8 cellular contexts compared by ENCODE assay signal in genomic region chr18:1663879-1664705, GRCh38.
DNase-seq lines count a peak whose midpoint lies in the region; ATAC-seq, FAIRE-seq and TF ChIP-seq lines count a peak whose summit lies in the region.

No MANE protein-coding gene starts in this region.

- CTCF ChIA-PET in AG04449 (lab: Yijun Ruan, JAX) = no interaction called here

- no peaks in the 10 kb centered on the region for H3K27me3 Mint-ChIP-seq in endothelial cell (ENCODE audit: unreplicated experiment)

- no peak overlapping the region for H3K27ac ChIP-seq in neural cell (ENCODE audit: low read length)

- H3K36me3 Mint-ChIP-seq in endothelial cell (ENCODE audit: low read depth, unreplicated experiment) = no peaks in the 10 kb centered on the region

- H2AFZ ChIP-seq in neural cell (ENCODE audit: low read depth, low read length) = no peak overlapping the region

- DNase-seq in AG04449 (ENCODE audit: low read depth, low spot score) = no peak
- peak; percentile 8 for DNase-seq in RCC 7860 (ENCODE audit: low spot score)
- peak; percentile 75 for DNase-seq in endothelial cell (ENCODE audit: low spot score)
- DNase-seq in GM19238 (ENCODE audit: insufficient read length, low spot score) = no peak
- no peak for DNase-seq in SHP77 treated with DMSO at 0.1 percent for 48 hours (lab: John Stamatoyannopoulos, UW)

- H3F3A ChIP-seq in neural cell (ENCODE audit: insufficient read depth, low read length, poor library complexity, severe bottlenecking) = no peaks in the 10 kb centered on the region

- POLR2A ChIA-PET in AG04449 (lab: Yijun Ruan, JAX) = no interaction called here

- no peaks in the 10 kb centered on the region for H3K79me2 ChIP-seq in neural cell (replicated peaks; ENCODE audit: insufficient read depth, low read length)

- no peaks in the 10 kb centered on the region for H3K9me3 Mint-ChIP-seq in endothelial cell (ENCODE audit: unreplicated experiment)

- no peaks in the 10 kb centered on the region for H3K9me2 ChIP-seq in neural cell (ENCODE audit: insufficient read depth, low read length)

- no peak for FAIRE-seq in RCC 7860 (lab: Jason Lieb, UNC)

- no peaks in the 10 kb centered on the region for H3K36me3 ChIP-seq in neural cell (ENCODE audit: insufficient read depth, low read length)

- TF ChIP-seq CTCF in AG04449 (IDR thresholded peaks at IDR 0.05; ENCODE audit: insufficient read depth, low read length, missing control alignments) (peak; percentile 21), GM12801 (IDR thresholded peaks at IDR 0.05; ENCODE audit: extremely low read depth, insufficient read length) (peak; percentile 4), endothelial cell (IDR thresholded peaks at IDR 0.05; ENCODE audit: unreplicated experiment) (peak; percentile 96), neural cell (IDR thresholded peaks at IDR 0.05; ENCODE audit: poor library complexity, severe bottlenecking) (peak; percentile 49)

- H3K4me3 Mint-ChIP-seq in endothelial cell (ENCODE audit: unreplicated experiment) = no peak overlapping the region

- no peaks in the 10 kb centered on the region for H3K27me3 ChIP-seq in neural cell (ENCODE audit: insufficient read depth, low read depth, low read length)

- peak; percentile 26 for TF ChIP-seq RAD21 in neural cell (conservative IDR thresholded peaks at IDR 0.05)

- no peaks in the 10 kb centered on the region for H3K4me1 Mint-ChIP-seq in endothelial cell (ENCODE audit: unreplicated experiment)

- H3K4me3 ChIP-seq in AG04449 (ENCODE audit: low read depth, low read length) (no peak overlapping the region), neural cell (ENCODE audit: low read length) (no peak overlapping the region)

- no peak for TF ChIP-seq EP300 in neural cell (conservative IDR thresholded peaks at IDR 0.05; ENCODE audit: poor library complexity, severe bottlenecking)

- no peaks in the 10 kb centered on the region for H4K20me1 ChIP-seq in neural cell (ENCODE audit: insufficient read depth)

- H3K27ac Mint-ChIP-seq in endothelial cell (ENCODE audit: unreplicated experiment) = no peak overlapping the region

- H3K4me2 ChIP-seq in neural cell (ENCODE audit: low read length) = no peak overlapping the region

- H3K9me3 ChIP-seq in neural cell (ENCODE audit: low read length) = no peaks in the 10 kb centered on the region

- ATAC-seq in HG02938 (IDR thresholded peaks at IDR 0.05; ENCODE audit: unreplicated experiment) = peak; percentile 82

- no peak overlapping the region for H3K9ac ChIP-seq in neural cell (ENCODE audit: low read length)

TF ChIP-seq in neural cell, 6 proteins besides CTCF, POLR2A, EP300 and RAD21:
- no peak for TF ChIP-seq EZH2 (IDR thresholded peaks at IDR 0.05; ENCODE audit: borderline replicate concordance, insufficient read depth, low read length, poor library complexity, severe bottlenecking)
- no peak for TF ChIP-seq REST (IDR thresholded peaks at IDR 0.05; ENCODE audit: borderline replicate concordance)
- no peak for TF ChIP-seq MXI1 (conservative IDR thresholded peaks at IDR 0.05; ENCODE audit: poor library complexity, severe bottlenecking)
- TF ChIP-seq TAF1 (IDR thresholded peaks at IDR 0.05; ENCODE audit: low read depth) = no peak
- TF ChIP-seq POLR2AphosphoS5 (IDR thresholded peaks at IDR 0.05) = no peak
- no peak for TF ChIP-seq SMC3 (conservative IDR thresholded peaks at IDR 0.05; ENCODE audit: poor library complexity)
TF ChIP-seq in neural cell: peak in this region for 0.

Comparison
In these comparisons a context has a peak if more than half of its experiments do, and no peak if none do; other contexts are left out.
1. DNase-seq: peak in RCC 7860 (single experiment) and endothelial cell (single experiment); none in AG04449 (single experiment), GM19238 (single experiment) and SHP77 treated with DMSO at 0.1 percent for 48 hours (single experiment).
2. CTCF ChIP-seq: peak in every context shown above with its lines; median percentile 96 in endothelial cell; 49 in neural cell; 21 in AG04449; 4 in GM12801.